ENCODE assay signal across 16 cellular contexts in the genomic region with DNA sequence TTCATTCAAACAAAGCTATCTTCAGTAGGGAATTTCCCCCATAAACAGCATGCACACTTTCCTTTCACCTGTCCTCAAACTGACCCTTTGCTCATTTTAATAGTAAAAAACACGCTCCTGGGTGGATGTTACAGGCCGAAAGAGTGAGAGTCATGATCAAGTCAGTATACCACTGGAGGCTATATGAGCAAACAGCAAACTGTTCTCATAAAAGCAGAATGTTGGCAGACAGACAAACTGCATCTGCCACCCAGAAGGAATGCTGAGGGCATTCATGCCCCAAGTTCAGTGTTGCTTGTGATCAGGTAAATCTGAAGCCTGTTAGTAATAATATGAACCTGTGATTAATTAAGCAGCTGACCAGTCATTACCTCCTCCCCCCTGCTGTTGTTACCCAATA.
DNase-seq lines count a peak whose midpoint lies in the region; ATAC-seq and TF ChIP-seq lines count a peak whose summit lies in the region.
"Had no signal": no experiment of that assay in that cellular context is flagged by ENCODE, and none has a peak within 500 bp of the region (broad histone marks: within the 10 kb centered on the region; RNA-seq: fewer than 3 reads in every experiment).

No MANE protein-coding gene starts in this region.

- intact Hi-C loops in prostate gland (cut with DNase I), result no loop called here

- no peaks in the 10 kb centered on the region for H3K36me3 Mint-ChIP-seq in T-helper 2 cell treated with Interferon-gamma antibody and Interleukin-4, amounts not matched to agents 5 μg/mL and 100 μg/mL, for 36 hours (ENCODE audit: low read depth)
- H3K36me3 Mint-ChIP-seq: CD4-positive, alpha-beta memory T cell had no signal

- ATAC-seq in RWPE2 (ENCODE audit: low read depth), result 0 out of 3 replicates have a peak, but pooled peaks have one; percentile 10

- H3K27ac ChIP-seq in RWPE2 (ENCODE audit: poor library complexity, severe bottlenecking), result no peak overlapping the region
- no peak overlapping the region for H3K27ac ChIP-seq in prostate gland
- H3K27ac ChIP-seq: HL-60 had no signal

- H3K4me3 Mint-ChIP-seq in T-helper 2 cell treated with Interferon-gamma antibody and Interleukin-4, amounts not matched to agents 5 μg/mL and 100 μg/mL, for 36 hours, result no peak overlapping the region
- H3K4me3 Mint-ChIP-seq: B cell; CD4-positive, alpha-beta memory T cell had no signal

- peaks cover 6% of the 10 kb centered on the region for H3K9me3 Mint-ChIP-seq in T-helper 2 cell treated with Interferon-gamma antibody and Interleukin-4, amounts not matched to agents 5 μg/mL and 100 μg/mL, for 36 hours

- H3K4me1 ChIP-seq in RWPE2 (ENCODE audit: insufficient read depth, poor library complexity, severe bottlenecking) (no peaks in the 10 kb centered on the region), prostate gland (replicated peaks) (no peaks in the 10 kb centered on the region)

- no peaks in the 10 kb centered on the region for H3K27me3 Mint-ChIP-seq in T-helper 2 cell treated with Interferon-gamma antibody and Interleukin-4, amounts not matched to agents 5 μg/mL and 100 μg/mL, for 36 hours (ENCODE audit: low read depth)
- H3K27me3 Mint-ChIP-seq: B cell; CD4-positive, alpha-beta memory T cell had no signal

- H3K4me1 Mint-ChIP-seq in T-helper 2 cell treated with Interferon-gamma antibody and Interleukin-4, amounts not matched to agents 5 μg/mL and 100 μg/mL, for 36 hours (ENCODE audit: low read depth), result no peaks in the 10 kb centered on the region
- H3K4me1 Mint-ChIP-seq: B cell; CD4-positive, alpha-beta memory T cell had no signal

- WGBS in prostate gland, result 19% methylated on average over 2 of the region's 2 CpGs

- H3K27me3 ChIP-seq in RWPE2 (ENCODE audit: insufficient read depth, poor library complexity, severe bottlenecking) (no peaks in the 10 kb centered on the region), prostate gland (replicated peaks; ENCODE audit: insufficient read depth) (no peaks in the 10 kb centered on the region)

- TF ChIP-seq CTCF in LNCaP clone FGC (IDR thresholded peaks at IDR 0.05; ENCODE audit: control insufficient read depth, extremely low read depth, insufficient read depth), result no peak
- no peak for TF ChIP-seq CTCF in RWPE2 (IDR thresholded peaks at IDR 0.05; ENCODE audit: poor library complexity, severe bottlenecking)
- TF ChIP-seq CTCF in epithelial cell of esophagus (IDR thresholded peaks at IDR 0.05; ENCODE audit: insufficient read depth, low read depth, low read length, missing control alignments), result no peak
- TF ChIP-seq CTCF in prostate gland (IDR thresholded peaks at IDR 0.05), result no peak

- no peaks in the 10 kb centered on the region for H3K36me3 ChIP-seq in RWPE2 (ENCODE audit: low read depth)
- no peaks in the 10 kb centered on the region for H3K36me3 ChIP-seq in prostate gland
- H3K36me3 ChIP-seq: HAP-1 had no signal

- TF ChIP-seq POLR2A in prostate gland (IDR thresholded peaks at IDR 0.05), result no peak

- H3K4me3 ChIP-seq in LNCaP clone FGC (ENCODE audit: low read depth, low read length), result no peak overlapping the region
- H3K4me3 ChIP-seq in RWPE2 (ENCODE audit: severe bottlenecking), result no peak overlapping the region
- H3K4me3 ChIP-seq in epithelial cell of esophagus (ENCODE audit: low read length), result no peak overlapping the region
- H3K4me3 ChIP-seq in prostate gland, result no peak overlapping the region
- H3K4me3 ChIP-seq: HAP-1 had no signal

- H3K9me3 ChIP-seq in RWPE2 (ENCODE audit: severe bottlenecking), result no peaks in the 10 kb centered on the region
- H3K9me3 ChIP-seq in prostate gland, result no peaks in the 10 kb centered on the region

- no peak overlapping the region for H3K27ac Mint-ChIP-seq in T-helper 2 cell treated with Interferon-gamma antibody and Interleukin-4, amounts not matched to agents 5 μg/mL and 100 μg/mL, for 36 hours
- H3K27ac Mint-ChIP-seq: B cell; CD4-positive, alpha-beta memory T cell had no signal

- peak; percentile 83 for DNase-seq in LNCaP clone FGC (ENCODE audit: low read depth)
- DNase-seq in RWPE2 (ENCODE audit: low spot score), result no peak
- DNase-seq in epithelial cell of esophagus (ENCODE audit: low read depth), result peak; percentile 64
- peak; percentile 68 for DNase-seq in prostate gland (ENCODE audit: low spot score)
- DNase-seq in T-helper 1 cell, result no peak
- DNase-seq in NCI-H1092 (lab: John Stamatoyannopoulos, UW), result no peak
- no peak for DNase-seq in T-helper 2 cell treated with Interferon-gamma antibody and Interleukin-4, amounts not matched to agents 5 μg/mL and 100 μg/mL, for 36 hours (ENCODE audit: low spot score)
- DNase-seq in DMS153 (lab: John Stamatoyannopoulos, UW), result no peak
- DNase-seq: C1 segment of cervical spinal cord; CD4-positive, alpha-beta memory T cell; DMS79 treated with DMSO at 0.1 percent for 48 hours; EL; GDM1 had no signal

Comparison
In these comparisons a context has a peak if more than half of its experiments do, and no peak if none do; other contexts are left out.
1. DNase-seq: peak in LNCaP clone FGC (single experiment), epithelial cell of esophagus (single experiment) and prostate gland (single experiment); none in RWPE2 (single experiment), T-helper 1 cell (0 of 5), NCI-H1092 (single experiment), T-helper 2 cell treated with Interferon-gamma antibody and Interleukin-4, amounts not matched to agents 5 μg/mL and 100 μg/mL, for 36 hours (single experiment) and DMS153 (single experiment).